Comparison of ENCODE assay signal across 19 cellular contexts in genomic region chr10:91621483-91622113, GRCh38. TPM values are rescaled to one million over a fixed set of nuclear protein-coding genes. Genes with fewer than 3 reads are reported as not detected.
DNase-seq lines count a peak whose midpoint lies in the region; ATAC-seq, FAIRE-seq and TF ChIP-seq lines count a peak whose summit lies in the region.
"Had no signal": no experiment of that assay in that cellular context is flagged by ENCODE, and none has a peak within 500 bp of the region (broad histone marks: within the 10 kb centered on the region; RNA-seq: fewer than 3 reads in every experiment).

No MANE protein-coding gene starts in this region.

- TF ChIP-seq CTCF in heart left ventricle (IDR thresholded peaks at IDR 0.05) (no peak), HepG2 (CRISPR knock-in tag; IDR thresholded peaks at IDR 0.05) (no peak), stomach (IDR thresholded peaks at IDR 0.05) (no peak)

- H3K4me3 ChIP-seq in heart left ventricle (no peak overlapping the region), HepG2 (replicated peaks in 1 of 3; ENCODE audit: insufficient read depth in 1 of 3, low read depth in 2 of 3, low read length in 3 of 3) (no peak overlapping the region), stomach (no peak overlapping the region)
- H3K4me3 ChIP-seq: GM12878, GM23248 had no signal

- TF ChIP-seq POLR2A in heart left ventricle (IDR thresholded peaks at IDR 0.05) (no peak), HepG2 (IDR thresholded peaks at IDR 0.05; ENCODE audit: insufficient read depth in 1 of 2, low read depth in 2 of 2, low read length in 2 of 2) (no peak), stomach (IDR thresholded peaks at IDR 0.05) (no peak)

- no peak for TF ChIP-seq EP300 in HepG2 (IDR thresholded peaks at IDR 0.05; ENCODE audit: low read depth in 2 of 2, low read length in 2 of 2)
- no peak for TF ChIP-seq EP300 in HepG2 (CRISPR knock-in tag; IDR thresholded peaks at IDR 0.05; ENCODE audit: borderline replicate concordance)
- TF ChIP-seq EP300 in stomach (IDR thresholded peaks at IDR 0.05): no peak

- peak; percentile 74 for ATAC-seq in Right ventricle myocardium inferior
- peak; percentile 54 to 90 (median 79) for ATAC-seq in heart left ventricle
- no peak for ATAC-seq in HepG2
- ATAC-seq: CD8-positive, alpha-beta T cell; GM12878 had no signal

- no TSS peak for BruUV-seq in HepG2 (replicated peaks; lab: Mats Ljungman, UMichigan)

- H3K9me3 ChIP-seq in heart left ventricle (peaks cover 0 to 17% (median 0%) of the 10 kb centered on the region in 12 donors), HepG2 (ENCODE audit: low read length) (no peaks in the 10 kb centered on the region), stomach (no peaks in the 10 kb centered on the region)

- CTCF ChIA-PET in HepG2 (lab: Yijun Ruan, JAX; ENCODE audit: low intra/inter-chr PET ratio, low total read pairs): no interaction called here

- POLR2A ChIA-PET in HepG2 (lab: Yijun Ruan, JAX): interaction anchor here (1.0 to 2.9 kb wide), 2 partner anchors 11 to 13 kb away, joined by 5 to 16 read pairs; partner anchors contain the start of gene PPP1R3C

- peak; percentile 4 for FAIRE-seq in HepG2 (lab: Jason Lieb, UNC)
- FAIRE-seq: GM12878 had no signal

- no peak overlapping the region for H3K9ac ChIP-seq in HepG2 (ENCODE audit: insufficient read depth, low read depth, low read length)
- H3K9ac ChIP-seq: GM23248 had no signal

- intact Hi-C loops in Right ventricle myocardium inferior (cut with DNase I): no loop called here
- intact Hi-C loops in cardiac septum (cut with DNase I): no loop called here
- intact Hi-C loops in heart left ventricle (cut with DNase I): no loop called here
- intact Hi-C loops in HepG2 (cut with micrococcal nuclease; ENCODE audit: unreplicated experiment): no loop called here
- intact Hi-C loops in stomach (cut with DNase I; ENCODE audit: low total_unique reads): no loop called here

- H3K27me3 ChIP-seq in heart left ventricle: no peaks in the 10 kb centered on the region
- peaks cover 0 to 1% of the 10 kb centered on the region in 2 experiments; a peak in 2 of 5 replicates for H3K27me3 ChIP-seq in HepG2 (ENCODE audit: control insufficient read depth in 1 of 2, insufficient read depth in 2 of 2, low read length in 2 of 2)
- H3K27me3 ChIP-seq in stomach: no peaks in the 10 kb centered on the region

- no peak for DNase-seq in Right ventricle myocardium inferior (ENCODE audit: missing footprints)
- no peak for DNase-seq in cardiac septum (ENCODE audit: low spot score)
- DNase-seq in heart left ventricle: no peak
- DNase-seq in HepG2 (ENCODE audit: low spot score): no peak
- peak; percentile 35 for DNase-seq in stomach
- no peak for DNase-seq in cortex of kidney (lab: John Stamatoyannopoulos, UW)
- no peak for DNase-seq in SK-N-DZ (ENCODE audit: low spot score)
- DNase-seq in KBM-7: no peak
- DNase-seq: CD8-positive, alpha-beta T cell; DND-41; GDM1; GM23248; Kasumi-1; NCI-H1105; NCI-H187; NCI-H526 treated with DMSO at 0.1 percent for 48 hours; OCI-M1 had no signal

- H3K36me3 ChIP-seq in heart left ventricle: peaks cover 0 to 29% (median 12%) of the 10 kb centered on the region in 9 donors
- no peaks in the 10 kb centered on the region for H3K36me3 ChIP-seq in HepG2 (replicated peaks in 1 of 2; ENCODE audit: control insufficient read depth in 1 of 2, insufficient read depth in 2 of 2, low read length in 2 of 2)
- peaks cover 0 to 16% (median 0%) of the 10 kb centered on the region in 4 donors for H3K36me3 ChIP-seq in stomach

- no peak overlapping the region for H2AFZ ChIP-seq in HepG2 (ENCODE audit: low read length)
- H2AFZ ChIP-seq: GM23248 had no signal

- no peaks in the 10 kb centered on the region for H4K20me1 ChIP-seq in HepG2 (ENCODE audit: insufficient read depth, low read length)

- no peak overlapping the region for H3K4me2 ChIP-seq in HepG2 (ENCODE audit: low read depth, low read length)

- WGBS in heart left ventricle, 4 donors: 40 to 54% (median 46%) methylated on average over 1 of the region's 1 CpG
- 47% methylated on average over 1 of the region's 1 CpG for WGBS in HepG2 (ENCODE audit: low lambda C conversion rate)
- whole genome bisulfite sequencing in stomach, 5 donors: 24 to 53% (median 37%) methylated on average over 1 of the region's 1 CpG

- H3K27ac ChIP-seq in heart left ventricle: peak overlapping the region; percentile 22 to 70 (median 46)
- no peak overlapping the region for H3K27ac ChIP-seq in HepG2 (ENCODE audit: extremely low read length, insufficient read depth, low read length)
- H3K27ac ChIP-seq in stomach: peak overlapping the region in 2 of 5 donors; percentile 36 to 45
- H3K27ac ChIP-seq: GM23248, RWPE1 had no signal

- in situ Hi-C loops in HepG2 (cut with HindIII; ENCODE audit: extremely low pct_ligation_motif_present, low pct_unique_long_range_greater_than_20kb) (no loop called here), KBM-7 (cut with MboI; ENCODE audit: low pct_unique_long_range_greater_than_20kb, low sequenced_read_pairs) (no loop called here)

- H3K79me2 ChIP-seq in HepG2 (ENCODE audit: insufficient read depth, low read length): no peaks in the 10 kb centered on the region

- peaks cover 0 to 7% (median 2%) of the 10 kb centered on the region in 12 donors for H3K4me1 ChIP-seq in heart left ventricle
- H3K4me1 ChIP-seq in HepG2 (ENCODE audit: insufficient read depth, low read length): peaks cover 8% of the 10 kb centered on the region; the same call in 1 of the 2 replicates
- peaks cover 5 to 21% (median 16%) of the 10 kb centered on the region in 4 donors for H3K4me1 ChIP-seq in stomach

- no peak for TF ChIP-seq RAD21 in HepG2 (CRISPR knock-in tag; IDR thresholded peaks at IDR 0.05)

TF ChIP-seq in HepG2, 621 proteins besides CTCF, POLR2A, EP300 and RAD21:
- no peak for TF ChIP-seq ISX (CRISPR knock-in tag; conservative IDR thresholded peaks at IDR 0.05)

RNA-seq across cellular contexts. Expression of gene PPP1R3C, which starts 11.3 kb away (rescaled TPM):
- 137 TPM for total RNA-seq in Right ventricle myocardium inferior
- total RNA-seq in cardiac septum: 212 TPM
- total RNA-seq in heart left ventricle: 100 to 1,000 TPM in 7 of 9 donors, 10 to 100 TPM in 2; 38.0 to 270 (median 150) TPM
- polyA plus RNA-seq in heart left ventricle: 10 to 100 TPM; 35.4 to 82.6 TPM
- total RNA-seq in HepG2 (2016; rRNA removed; fragmentation: Illumina TruSeq; extraction: Trizol): 14.8 and 18.7 TPM in 2 replicates
- total RNA-seq in HepG2 (2016; cell fraction: cytosol; rRNA removed; fragmentation: Illumina TruSeq; extraction: Trizol; ENCODE audit: low read depth): 2.8 and 3.5 TPM in 2 replicates
- total RNA-seq in HepG2 (2016; cell fraction: insoluble cytoplasmic fraction; rRNA removed; fragmentation: Illumina TruSeq; extraction: Trizol): 13.6 and 18.6 TPM in 2 replicates
- 8.0 and 9.5 TPM in 2 replicates for total RNA-seq in HepG2 (2016; cell fraction: membrane; rRNA removed; fragmentation: Illumina TruSeq; extraction: Trizol)
- 7.0 and 7.1 TPM in 2 replicates for total RNA-seq in HepG2 (2016; cell fraction: nucleus; rRNA removed; fragmentation: Illumina TruSeq; extraction: Trizol)
- polyA plus RNA-seq in HepG2 (2011; rRNA removed): 11.4 and 13.3 TPM in 2 replicates
- 6.3 and 10.7 TPM in 2 replicates for polyA plus RNA-seq in HepG2 (2011; cell fraction: cytosol; rRNA removed)
- 5.5 and 7.0 TPM in 2 replicates for polyA plus RNA-seq in HepG2 (2011; cell fraction: nucleus; rRNA removed)
- polyA plus RNA-seq in HepG2 (2012): 13.0 and 17.4 TPM in 2 replicates
- 0.78 and 0.98 TPM in 2 replicates for polyA plus RNA-seq in HepG2 (2016; cell fraction: cytosol; fragmentation: Illumina TruSeq; extraction: Trizol; ENCODE audit: low read depth)
- 13.2 and 13.9 TPM in 2 replicates for polyA plus RNA-seq in HepG2 (2016; cell fraction: insoluble cytoplasmic fraction; fragmentation: Illumina TruSeq; extraction: Trizol; ENCODE audit: low read depth)
- polyA plus RNA-seq in HepG2 (2016; cell fraction: membrane; fragmentation: Illumina TruSeq; extraction: Trizol; ENCODE audit: low read depth): 2.4 and 2.7 TPM in 2 replicates
- 6.2 and 6.4 TPM in 2 replicates for polyA plus RNA-seq in HepG2 (2016; cell fraction: nucleus; fragmentation: Illumina TruSeq; extraction: Trizol; ENCODE audit: insufficient read depth, low read depth)
- 13.9 and 20.0 TPM in 2 replicates for polyA minus RNA-seq in HepG2 (2011; rRNA and poly(A)+ RNA removed; ENCODE audit: low replicate concordance)
- 16.0 and 20.2 TPM in 2 replicates for polyA minus RNA-seq in HepG2 (2011; cell fraction: cytosol; rRNA and poly(A)+ RNA removed)
- polyA minus RNA-seq in HepG2 (2011; cell fraction: nucleus; rRNA and poly(A)+ RNA removed): 21.6 and 26.9 TPM in 2 replicates
- 10 to 100 TPM in 3 of 5 donors, 1 to 10 TPM in 2; 1.2 to 50.0 (median 12.8) TPM for total RNA-seq in stomach
- 10 to 100 TPM in 2 of 3 donors, 1 to 10 TPM in 1; 8.4 to 21.1 (median 13.9) TPM for polyA plus RNA-seq in stomach
- 2.0 and 2.1 TPM in 2 replicates for polyA plus RNA-seq in SK-N-DZ (2014; cell fraction: cytosol; rRNA removed)
- polyA plus RNA-seq in SK-N-DZ (2014; cell fraction: nucleus; rRNA removed): 0.66 and 1.3 TPM in 2 replicates
- total RNA-seq: CD8-positive, alpha-beta T cell; GM12878 had no signal
